Comparison of ENCODE assay signal across 1 cellular context in genomic region chr15:42723068-42723467, GRCh38.
TF ChIP-seq lines count a peak whose summit lies in the region.

No MANE protein-coding gene starts in this region.

TF ChIP-seq in K562, 482 proteins besides CTCF, POLR2A, EP300 and RAD21:
- TF ChIP-seq PHB2 (IDR thresholded peaks at IDR 0.05; ENCODE audit: low read depth) (no peak), ZNF444 (CRISPR knock-in tag; IDR thresholded peaks at IDR 0.05) (no peak), ZNF121 (CRISPR knock-in tag; conservative IDR thresholded peaks at IDR 0.05) (no peak), OTX1 (CRISPR knock-in tag; IDR thresholded peaks at IDR 0.05) (no peak), SMAD2 (IDR thresholded peaks at IDR 0.05; ENCODE audit: low read depth, low read length) (no peak), BRF2 (IDR thresholded peaks at IDR 0.05; ENCODE audit: borderline replicate concordance, insufficient read depth, insufficient read length) (no peak), RBM17 (IDR thresholded peaks at IDR 0.05; ENCODE audit: borderline replicate concordance, low read depth, low read length) (no peak), ZBTB8A (IDR thresholded peaks at IDR 0.05; ENCODE audit: partially characterized antibody) (no peak), AFF1 (IDR thresholded peaks at IDR 0.05; ENCODE audit: low read depth in 1 of 2, partially characterized antibody in 2 of 2) (no peak), SNIP1 (IDR thresholded peaks at IDR 0.05; ENCODE audit: low read depth) (no peak), GATAD2B (IDR thresholded peaks at IDR 0.05; ENCODE audit: borderline replicate concordance) (no peak), CTBP1 (IDR thresholded peaks at IDR 0.05; ENCODE audit: borderline replicate concordance) (no peak)
